21 cellular contexts compared by ENCODE assay signal in genomic region chr1:26797627-26798026, GRCh38. TPM values are rescaled to one million over a fixed set of nuclear protein-coding genes. Genes with fewer than 3 reads are reported as not detected.
DNase-seq lines count a peak whose midpoint lies in the region; ATAC-seq and TF ChIP-seq lines count a peak whose summit lies in the region.
"Had no signal": no experiment of that assay in that cellular context is flagged by ENCODE, and none has a peak within 500 bp of the region (broad histone marks: within the 10 kb centered on the region; RNA-seq: fewer than 3 reads in every experiment).

No MANE protein-coding gene starts in this region.

- H3K36me3 ChIP-seq in mesendoderm (ENCODE audit: control insufficient read depth, insufficient read depth, low read length): no peaks in the 10 kb centered on the region

- TF ChIP-seq CTCF in neural crest cell (conservative IDR thresholded peaks at IDR 0.05): no peak

- H3K27me3 ChIP-seq in mesendoderm (ENCODE audit: insufficient read depth, low read length, poor library complexity): no peaks in the 10 kb centered on the region
- H3K27me3 ChIP-seq: tibial artery had no signal

- no peaks in the 10 kb centered on the region for H3K79me2 ChIP-seq in mesendoderm (ENCODE audit: control insufficient read depth, insufficient read depth, low read length)

- H4K5ac ChIP-seq in mesendoderm (ENCODE audit: low read length): no peak overlapping the region

- DNase-seq in activated CD4-positive, alpha-beta T cell treated with anti-CD3 and anti-CD28 coated beads for 36 hours: no peak
- no peak for DNase-seq in activated CD4-positive, alpha-beta T cell treated with anti-CD3 and anti-CD28 coated beads, Interleukin-2, amount 10 ng/mL, durations not matched to agents 7 days and 5 days
- DNase-seq in T-cell (no peak), neural crest cell (ENCODE audit: low read depth, low spot score) (no peak), foreskin melanocyte (no peak), mesendoderm (no peak)
- DNase-seq in effector memory CD8-positive, alpha-beta T cell: no peak
- DNase-seq: activated T-cell treated with anti-CD3 and anti-CD28 coated beads for 4 hours, DMS53, glutamatergic neuron, NCI-H1092 treated with DMSO at 0.1 percent for 48 hours, NCI-H2081 treated with DMSO at 0.1 percent for 48 hours, NCI-H524, T-helper 9 cell, tibial artery had no signal

- intact Hi-C loops in activated CD4-positive, alpha-beta T cell treated with anti-CD3 and anti-CD28 coated beads for 36 hours (cut with DNase I, micrococcal nuclease): no loop called here

- POLR2A ChIA-PET in activated CD4-positive, alpha-beta T cell treated with anti-CD3 and anti-CD28 coated beads for 36 hours (lab: Charles Lee): no interaction called here
- POLR2A ChIA-PET in activated CD4-positive, alpha-beta T cell treated with anti-CD3 and anti-CD28 coated beads, Interleukin-2, amount 10 ng/mL, durations not matched to agents 7 days and 5 days (lab: Charles Lee): no interaction called here
- POLR2A ChIA-PET in T-cell (lab: Charles Lee): interaction anchor here in 1 of 2 donors (0.5 kb wide), 1 partner anchor 30 kb away, joined by 3 read pairs; no protein-coding TSS in a partner anchor

- H3K27ac Mint-ChIP-seq in activated CD4-positive, alpha-beta T cell treated with anti-CD3 and anti-CD28 coated beads for 36 hours: peak overlapping the region; percentile 64
- no peak overlapping the region for H3K27ac Mint-ChIP-seq in activated CD4-positive, alpha-beta T cell treated with anti-CD3 and anti-CD28 coated beads, Interleukin-2, amount 10 ng/mL, durations not matched to agents 7 days and 5 days
- H3K27ac Mint-ChIP-seq in T-cell: peak overlapping the region; percentile 79 to 87
- H3K27ac Mint-ChIP-seq in effector memory CD8-positive, alpha-beta T cell: peak overlapping the region; percentile 58 to 87
- H3K27ac Mint-ChIP-seq in neural crest cell (ENCODE audit: unreplicated experiment): peak overlapping the region; percentile 36
- H3K27ac Mint-ChIP-seq: dendritic cell treated with granulocyte-macrophage colony-stimulating factor and Interleukin-4, amounts not matched to agents 40 ng/mL and 50 ng/mL, for 4 days; progenitor cell of endocrine pancreas had no signal

- no peak overlapping the region for H2BK120ac ChIP-seq in mesendoderm (ENCODE audit: low read depth, low read length)

- no peak overlapping the region for H3K4me3 ChIP-seq in mesendoderm (ENCODE audit: low read length)
- H3K4me3 ChIP-seq: tibial artery had no signal

- no peak overlapping the region for H3K4me3 Mint-ChIP-seq in activated CD4-positive, alpha-beta T cell treated with anti-CD3 and anti-CD28 coated beads for 36 hours
- no peak overlapping the region for H3K4me3 Mint-ChIP-seq in activated CD4-positive, alpha-beta T cell treated with anti-CD3 and anti-CD28 coated beads, Interleukin-2, amount 10 ng/mL, durations not matched to agents 7 days and 5 days
- no peak overlapping the region for H3K4me3 Mint-ChIP-seq in T-cell
- no peak overlapping the region for H3K4me3 Mint-ChIP-seq in effector memory CD8-positive, alpha-beta T cell
- H3K4me3 Mint-ChIP-seq in neural crest cell: peak overlapping the region; percentile 2
- H3K4me3 Mint-ChIP-seq: dendritic cell treated with granulocyte-macrophage colony-stimulating factor and Interleukin-4, amounts not matched to agents 40 ng/mL and 50 ng/mL, for 4 days had no signal

- H3K4me1 Mint-ChIP-seq in activated CD4-positive, alpha-beta T cell treated with anti-CD3 and anti-CD28 coated beads for 36 hours: peaks cover 43% of the 10 kb centered on the region
- H3K4me1 Mint-ChIP-seq in activated CD4-positive, alpha-beta T cell treated with anti-CD3 and anti-CD28 coated beads, Interleukin-2, amount 10 ng/mL, durations not matched to agents 7 days and 5 days: peaks cover 59% of the 10 kb centered on the region
- H3K4me1 Mint-ChIP-seq in T-cell (peaks cover 33 to 45% (median 42%) of the 10 kb centered on the region in 3 donors), neural crest cell (peaks cover 18% of the 10 kb centered on the region)
- H3K4me1 Mint-ChIP-seq in effector memory CD8-positive, alpha-beta T cell (ENCODE audit: low read depth in 2 of 2): peaks cover 37 to 40% of the 10 kb centered on the region in 2 donors

- H3K27me3 Mint-ChIP-seq in activated CD4-positive, alpha-beta T cell treated with anti-CD3 and anti-CD28 coated beads for 36 hours: no peaks in the 10 kb centered on the region
- H3K27me3 Mint-ChIP-seq in activated CD4-positive, alpha-beta T cell treated with anti-CD3 and anti-CD28 coated beads, Interleukin-2, amount 10 ng/mL, durations not matched to agents 7 days and 5 days: no peaks in the 10 kb centered on the region
- H3K27me3 Mint-ChIP-seq in T-cell (no peaks in the 10 kb centered on the region), neural crest cell (ENCODE audit: low read depth) (no peaks in the 10 kb centered on the region)
- H3K27me3 Mint-ChIP-seq in effector memory CD8-positive, alpha-beta T cell: no peaks in the 10 kb centered on the region
- H3K27me3 Mint-ChIP-seq: dendritic cell treated with granulocyte-macrophage colony-stimulating factor and Interleukin-4, amounts not matched to agents 40 ng/mL and 50 ng/mL, for 4 days; progenitor cell of endocrine pancreas had no signal

- no peak overlapping the region for H2BK15ac ChIP-seq in mesendoderm (replicated peaks; ENCODE audit: low read depth)

- peaks cover 10% of the 10 kb centered on the region for H3K4me1 ChIP-seq in mesendoderm (ENCODE audit: control insufficient read depth, low read depth, low read length)

- no peaks in the 10 kb centered on the region for H3K9me3 Mint-ChIP-seq in activated CD4-positive, alpha-beta T cell treated with anti-CD3 and anti-CD28 coated beads for 36 hours (ENCODE audit: low read depth)
- H3K9me3 Mint-ChIP-seq in activated CD4-positive, alpha-beta T cell treated with anti-CD3 and anti-CD28 coated beads, Interleukin-2, amount 10 ng/mL, durations not matched to agents 7 days and 5 days: peaks cover 2% of the 10 kb centered on the region
- H3K9me3 Mint-ChIP-seq in T-cell: no peaks in the 10 kb centered on the region
- H3K9me3 Mint-ChIP-seq in effector memory CD8-positive, alpha-beta T cell: no peaks in the 10 kb centered on the region
- peaks cover 2% of the 10 kb centered on the region for H3K9me3 Mint-ChIP-seq in neural crest cell
- H3K9me3 Mint-ChIP-seq: dendritic cell treated with granulocyte-macrophage colony-stimulating factor and Interleukin-4, amounts not matched to agents 40 ng/mL and 50 ng/mL, for 4 days had no signal

- H3K79me1 ChIP-seq in mesendoderm (ENCODE audit: low read length): no peaks in the 10 kb centered on the region

- H3K36me3 Mint-ChIP-seq in activated CD4-positive, alpha-beta T cell treated with anti-CD3 and anti-CD28 coated beads for 36 hours (ENCODE audit: low read depth): peaks cover 35% of the 10 kb centered on the region
- peaks cover 44% of the 10 kb centered on the region for H3K36me3 Mint-ChIP-seq in activated CD4-positive, alpha-beta T cell treated with anti-CD3 and anti-CD28 coated beads, Interleukin-2, amount 10 ng/mL, durations not matched to agents 7 days and 5 days (ENCODE audit: low read depth)
- H3K36me3 Mint-ChIP-seq in T-cell (peaks cover 34% of the 10 kb centered on the region), neural crest cell (ENCODE audit: low read depth) (no peaks in the 10 kb centered on the region)
- peaks cover 35% of the 10 kb centered on the region for H3K36me3 Mint-ChIP-seq in effector memory CD8-positive, alpha-beta T cell (ENCODE audit: insufficient read depth)

- H3K9ac ChIP-seq in mesendoderm (ENCODE audit: low read length): no peak overlapping the region
- H3K9ac ChIP-seq: KMS-11 had no signal

- H2AK5ac ChIP-seq in mesendoderm (ENCODE audit: low read length): no peak overlapping the region

- WGBS in mesendoderm (ENCODE audit: extremely low coverage, insufficient coverage, low lambda C conversion rate): no CpG with 5 or more reads among the region's 2 CpGs

- H3K4me2 ChIP-seq in mesendoderm (ENCODE audit: low read length): no peak overlapping the region
- H3K4me2 ChIP-seq: KMS-11 had no signal

- no peak overlapping the region for H3K56ac ChIP-seq in mesendoderm (ENCODE audit: low read length)

- no peak overlapping the region for H3K4ac ChIP-seq in mesendoderm (ENCODE audit: low read depth, low read length)

- no peak overlapping the region for H4K8ac ChIP-seq in mesendoderm (ENCODE audit: low read depth, low read length)

- no peak for ATAC-seq in activated CD4-positive, alpha-beta T cell treated with anti-CD3 and anti-CD28 coated beads for 36 hours
- ATAC-seq in T-cell (replicated peaks in 1 of 4): no peak
- ATAC-seq in effector memory CD8-positive, alpha-beta T cell (replicated peaks): no peak
- ATAC-seq in GM18520 (IDR thresholded peaks at IDR 0.05; ENCODE audit: unreplicated experiment): no peak
- ATAC-seq: esophagus mucosa had no signal

- H3K18ac ChIP-seq in mesendoderm (ENCODE audit: low read length): no peak overlapping the region

- CTCF ChIA-PET in activated CD4-positive, alpha-beta T cell treated with anti-CD3 and anti-CD28 coated beads for 36 hours (lab: Charles Lee): interaction anchor here (0.7 to 2.1 kb wide), 3 partner anchors 13 to 199 kb away, joined by 3 to 9 read pairs (median 3); no protein-coding TSS in a partner anchor
- CTCF ChIA-PET in activated CD4-positive, alpha-beta T cell treated with anti-CD3 and anti-CD28 coated beads, Interleukin-2, amount 10 ng/mL, durations not matched to agents 7 days and 5 days (lab: Charles Lee): interaction anchor here (0.9 to 1.8 kb wide), 4 partner anchors 9 to 196 kb away, joined by 3 to 10 read pairs (median 4); partner anchors contain the start of gene PIGV
- CTCF ChIA-PET in T-cell (lab: Charles Lee): interaction anchor here in 1 of 2 donors (1.1 kb wide), 1 partner anchor 9 kb away, joined by 3 read pairs; no protein-coding TSS in a partner anchor

- no peak overlapping the region for H3K23ac ChIP-seq in mesendoderm (ENCODE audit: low read length)

- no peak overlapping the region for H3K27ac ChIP-seq in mesendoderm (ENCODE audit: low read depth, low read length)
- H3K27ac ChIP-seq: C4-2B, KMS-11, tibial artery had no signal

- no peak overlapping the region for H2BK5ac ChIP-seq in mesendoderm (ENCODE audit: low read length)

RNA-seq across cellular contexts. Expression of gene PIGV, which starts 9.9 kb away (rescaled TPM):
- 10 to 100 TPM; 12.0 to 17.2 TPM for total RNA-seq in activated CD4-positive, alpha-beta T cell treated with anti-CD3 and anti-CD28 coated beads for 36 hours
- 10 to 100 TPM; 16.4 to 16.9 TPM for total RNA-seq in activated CD4-positive, alpha-beta T cell treated with anti-CD3 and anti-CD28 coated beads, Interleukin-2, amount 10 ng/mL, durations not matched to agents 7 days and 5 days
- total RNA-seq in T-cell (10 to 100 TPM; 10.3 to 24.0 (median 20.3) TPM), neural crest cell (8.7 and 11.1 TPM in 2 replicates)
- 3.6 TPM for polyA plus RNA-seq in mesendoderm (2013, experiment 1 of 2)
- 3.5 TPM for polyA plus RNA-seq in mesendoderm (2013, experiment 2 of 2)

RNA-seq across cellular contexts. Expression of gene ZDHHC18, which starts 28.9 kb away (rescaled TPM):
- 10 to 100 TPM; 51.6 to 66.0 TPM for total RNA-seq in activated CD4-positive, alpha-beta T cell treated with anti-CD3 and anti-CD28 coated beads for 36 hours
- 10 to 100 TPM; 45.1 to 55.0 TPM for total RNA-seq in activated CD4-positive, alpha-beta T cell treated with anti-CD3 and anti-CD28 coated beads, Interleukin-2, amount 10 ng/mL, durations not matched to agents 7 days and 5 days
- 10 to 100 TPM; 41.1 to 59.9 (median 50.6) TPM for total RNA-seq in T-cell
- total RNA-seq in neural crest cell: 41.7 and 44.3 TPM in 2 replicates
- 25.7 TPM for polyA plus RNA-seq in mesendoderm (2013, experiment 1 of 2)
- polyA plus RNA-seq in mesendoderm (2013, experiment 2 of 2): 26.8 TPM
